Comparison of ENCODE assay signal across 21 cellular contexts in the genomic region with DNA sequence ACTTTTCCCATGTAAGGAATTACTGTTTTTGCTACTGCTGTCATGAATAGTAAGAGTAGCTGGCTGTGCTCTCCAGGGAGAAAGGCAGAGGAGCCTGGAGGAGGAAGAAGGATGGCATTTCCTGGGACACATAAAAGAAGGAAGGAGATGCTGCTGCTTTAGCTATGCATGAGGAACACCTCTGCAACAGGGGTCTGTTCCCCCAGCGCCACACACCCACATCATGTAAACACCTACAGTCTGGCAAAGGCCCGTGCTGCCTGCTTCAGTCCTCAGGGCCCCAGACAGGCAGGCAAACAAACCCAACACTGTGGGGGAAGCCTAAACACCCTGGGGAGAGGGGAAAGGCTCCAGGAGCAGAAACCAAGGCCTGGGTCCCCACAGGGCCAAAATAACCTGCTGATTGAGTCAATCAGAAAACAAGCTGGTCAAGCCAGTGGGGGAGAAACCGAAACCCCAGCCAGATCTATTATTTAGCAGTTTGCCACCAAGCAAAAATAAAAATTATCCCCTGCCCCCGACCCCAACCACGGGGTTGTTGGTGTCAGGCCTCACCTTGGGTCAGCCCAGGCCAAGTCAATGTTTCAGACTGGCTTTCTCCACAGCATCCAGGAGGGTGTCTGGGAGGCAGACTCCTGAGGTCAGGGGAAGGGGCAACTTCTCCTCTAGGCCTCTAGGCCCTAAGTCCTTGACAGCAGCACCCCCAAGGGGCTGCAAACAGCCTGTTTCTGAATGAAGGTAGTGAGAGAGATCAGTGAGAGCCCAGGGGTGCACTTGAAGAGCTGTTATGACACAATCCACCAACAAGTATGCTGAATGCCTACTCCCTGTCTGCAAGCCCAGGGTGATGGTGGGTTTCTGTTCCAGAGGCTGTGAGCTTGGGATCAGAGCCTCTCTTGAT. TPM values are rescaled to one million over a fixed set of nuclear protein-coding genes. Genes with fewer than 3 reads are reported as not detected.
DNase-seq lines count a peak whose midpoint lies in the region; FAIRE-seq and TF ChIP-seq lines count a peak whose summit lies in the region.
"Had no signal": no experiment of that assay in that cellular context is flagged by ENCODE, and none has a peak within 500 bp of the region (broad histone marks: within the 10 kb centered on the region; RNA-seq: fewer than 3 reads in every experiment).

No MANE protein-coding gene starts in this region.

- H3K4me3 Mint-ChIP-seq in H9, result no peak overlapping the region
- H3K4me3 Mint-ChIP-seq in activated CD4-positive, alpha-beta memory T cell treated with anti-CD3 and anti-CD28 coated beads, Interleukin-2, amount 10 ng/mL, durations not matched to agents 7 days and 5 days, result no peak overlapping the region
- H3K4me3 Mint-ChIP-seq in activated naive CD4-positive, alpha-beta T cell treated with anti-CD3 and anti-CD28 coated beads for 36 hours, result no peak overlapping the region
- no peak overlapping the region for H3K4me3 Mint-ChIP-seq in T-helper 2 cell treated with Interferon-gamma antibody and Interleukin-4, amounts not matched to agents 5 μg/mL and 100 μg/mL, for 36 hours
- H3K4me3 Mint-ChIP-seq: brain had no signal

- H3T11ph ChIP-seq in H9 (ENCODE audit: low read length), result no peak overlapping the region

- H3K27ac Mint-ChIP-seq in H9, result peak overlapping the region in 2 of 3 experiments; percentile 9 to 78; a peak in 1 of 7 replicates
- H3K27ac Mint-ChIP-seq in activated CD4-positive, alpha-beta memory T cell treated with anti-CD3 and anti-CD28 coated beads, Interleukin-2, amount 10 ng/mL, durations not matched to agents 7 days and 5 days, result no peak overlapping the region
- H3K27ac Mint-ChIP-seq in activated naive CD4-positive, alpha-beta T cell treated with anti-CD3 and anti-CD28 coated beads for 36 hours, result no peak overlapping the region
- H3K27ac Mint-ChIP-seq in T-helper 2 cell treated with Interferon-gamma antibody and Interleukin-4, amounts not matched to agents 5 μg/mL and 100 μg/mL, for 36 hours, result no peak overlapping the region

- no peaks in the 10 kb centered on the region for H3K36me3 ChIP-seq in WERI-Rb-1
- H3K36me3 ChIP-seq in neural cell (ENCODE audit: insufficient read depth, low read length), result no peaks in the 10 kb centered on the region
- H3K36me3 ChIP-seq in kidney (ENCODE audit: control insufficient read depth in 1 of 2, insufficient read depth in 2 of 2, low read length in 2 of 2), result no peaks in the 10 kb centered on the region

- no peaks in the 10 kb centered on the region for H3K23me2 ChIP-seq in H9 (ENCODE audit: insufficient read length, low read depth, low read length, poor library complexity, severe bottlenecking)

- H3K14ac ChIP-seq in H9 (ENCODE audit: insufficient read depth, low read length), result no peak overlapping the region

- DNase-seq in GM12864 (ENCODE audit: low read depth), result no peak
- no peak for DNase-seq in H9
- DNase-seq in WERI-Rb-1, result no peak
- no peak for DNase-seq in activated CD4-positive, alpha-beta memory T cell treated with anti-CD3 and anti-CD28 coated beads, Interleukin-2, amount 10 ng/mL, durations not matched to agents 7 days and 5 days
- no peak for DNase-seq in activated naive CD4-positive, alpha-beta T cell treated with anti-CD3 and anti-CD28 coated beads for 36 hours
- no peak for DNase-seq in T-helper 2 cell treated with Interferon-gamma antibody and Interleukin-4, amounts not matched to agents 5 μg/mL and 100 μg/mL, for 36 hours (ENCODE audit: low spot score)
- DNase-seq in kidney, result no peak
- DNase-seq: activated effector memory CD4-positive, alpha-beta T cell treated with Interleukin-2 at 50 U/mL for 16 hours; DMS53; effector CD8-positive, alpha-beta T cell; NCI-H1417; NCI-H524; retina; RPMI8226; stimulated activated CD4-positive, alpha-beta T cell treated with anti-CD3 and anti-CD28 coated beads, Interleukin-1b, Interleukin-23, amount 100 ng/mL, for 48 hours; stimulated activated CD8-positive, alpha-beta memory T cell treated with anti-CD3 and anti-CD28 coated beads, Interleukin-4, amount 100 ng/mL, for 48 hours had no signal

- no peak overlapping the region for H2AK5ac ChIP-seq in H9 (ENCODE audit: insufficient read length, low read length)

- H3K27me3 ChIP-seq in H9 (ENCODE audit: insufficient read depth, low read length) (no peaks in the 10 kb centered on the region), WERI-Rb-1 (ENCODE audit: insufficient read depth, low read depth, severe bottlenecking) (no peaks in the 10 kb centered on the region), neural cell (ENCODE audit: insufficient read depth, low read depth, low read length) (no peaks in the 10 kb centered on the region)

- no peak overlapping the region for H2BK15ac ChIP-seq in H9 (ENCODE audit: low read depth, low read length)

- no peaks in the 10 kb centered on the region for H3K9me3 ChIP-seq in H9 (ENCODE audit: control insufficient read depth, low read depth, low read length)
- H3K9me3 ChIP-seq in WERI-Rb-1 (ENCODE audit: severe bottlenecking), result no peaks in the 10 kb centered on the region
- H3K9me3 ChIP-seq in neural cell (ENCODE audit: low read length), result no peaks in the 10 kb centered on the region
- no peaks in the 10 kb centered on the region for H3K9me3 ChIP-seq in kidney (ENCODE audit: control insufficient read depth in 1 of 2, low read length in 2 of 2)

- no peak overlapping the region for H3K4me3 ChIP-seq in GM12864 (ENCODE audit: low read depth, low read length)
- no peak overlapping the region for H3K4me3 ChIP-seq in WERI-Rb-1 (ENCODE audit: low read depth, low read length)
- H3K4me3 ChIP-seq in neural cell (ENCODE audit: low read length), result peak overlapping the region; percentile 6
- H3K4me3 ChIP-seq in kidney (ENCODE audit: low read length in 2 of 2), result no peak overlapping the region

- intact Hi-C loops in activated naive CD4-positive, alpha-beta T cell treated with anti-CD3 and anti-CD28 coated beads for 36 hours (cut with micrococcal nuclease), result no loop called here
- intact Hi-C loops in kidney (cut with DNase I), result no loop called here

- no CpG with 5 or more reads among the region's 5 CpGs for WGBS in H9 (ENCODE audit: extremely low coverage, insufficient read length, low lambda C conversion rate)

- H4K5ac ChIP-seq in H9 (ENCODE audit: insufficient read length, low read depth, low read length), result no peak overlapping the region

- no peaks in the 10 kb centered on the region for H3K79me1 ChIP-seq in H9 (ENCODE audit: insufficient read depth, low read depth, low read length, poor library complexity, severe bottlenecking)

- no peak overlapping the region for H3K18ac ChIP-seq in H9 (ENCODE audit: insufficient read length, low read depth, low read length)

- H3K27ac ChIP-seq in H9 (ENCODE audit: insufficient read length, low read depth, low read length) (no peak overlapping the region), WERI-Rb-1 (no peak overlapping the region), neural cell (ENCODE audit: low read length) (peak overlapping the region; percentile 27), kidney (ENCODE audit: low read depth in 2 of 2, low read length in 2 of 2) (no peak overlapping the region)

- H3K4ac ChIP-seq in H9 (ENCODE audit: low read depth, low read length), result no peak overlapping the region

- no peak overlapping the region for H3K23ac ChIP-seq in H9 (ENCODE audit: insufficient read length, low read depth, low read length)

- no peaks in the 10 kb centered on the region for H3K9me2 ChIP-seq in neural cell (ENCODE audit: insufficient read depth, low read length)

- no peaks in the 10 kb centered on the region for H3F3A ChIP-seq in neural cell (ENCODE audit: insufficient read depth, low read length, poor library complexity, severe bottlenecking)

- H4K20me1 ChIP-seq in H9 (ENCODE audit: control insufficient read depth, insufficient read depth, insufficient read length) (no peaks in the 10 kb centered on the region), neural cell (ENCODE audit: insufficient read depth) (no peaks in the 10 kb centered on the region)

- no peaks in the 10 kb centered on the region for H3K9me3 Mint-ChIP-seq in H9
- no peaks in the 10 kb centered on the region for H3K9me3 Mint-ChIP-seq in activated CD4-positive, alpha-beta memory T cell treated with anti-CD3 and anti-CD28 coated beads, Interleukin-2, amount 10 ng/mL, durations not matched to agents 7 days and 5 days
- no peaks in the 10 kb centered on the region for H3K9me3 Mint-ChIP-seq in activated naive CD4-positive, alpha-beta T cell treated with anti-CD3 and anti-CD28 coated beads for 36 hours
- H3K9me3 Mint-ChIP-seq in T-helper 2 cell treated with Interferon-gamma antibody and Interleukin-4, amounts not matched to agents 5 μg/mL and 100 μg/mL, for 36 hours, result no peaks in the 10 kb centered on the region
- H3K9me3 Mint-ChIP-seq: brain had no signal

- POLR2A ChIA-PET in activated CD4-positive, alpha-beta memory T cell treated with anti-CD3 and anti-CD28 coated beads, Interleukin-2, amount 10 ng/mL, durations not matched to agents 7 days and 5 days (lab: Charles Lee), result interaction anchor here (1.5 kb wide), 1 partner anchor 9 kb away, joined by 3 read pairs; no protein-coding TSS in a partner anchor

- peaks cover 10% of the 10 kb centered on the region for H3K27me3 Mint-ChIP-seq in H9 (ENCODE audit: low read depth)
- H3K27me3 Mint-ChIP-seq in activated CD4-positive, alpha-beta memory T cell treated with anti-CD3 and anti-CD28 coated beads, Interleukin-2, amount 10 ng/mL, durations not matched to agents 7 days and 5 days, result peaks cover 21% of the 10 kb centered on the region
- peaks cover 12% of the 10 kb centered on the region for H3K27me3 Mint-ChIP-seq in activated naive CD4-positive, alpha-beta T cell treated with anti-CD3 and anti-CD28 coated beads for 36 hours (ENCODE audit: low read depth)
- H3K27me3 Mint-ChIP-seq in T-helper 2 cell treated with Interferon-gamma antibody and Interleukin-4, amounts not matched to agents 5 μg/mL and 100 μg/mL, for 36 hours (ENCODE audit: low read depth), result peaks cover 23% of the 10 kb centered on the region

- H3K36me3 Mint-ChIP-seq in H9 (ENCODE audit: insufficient read depth in 1 of 3, low read depth in 3 of 3), result no peaks in the 10 kb centered on the region
- no peaks in the 10 kb centered on the region for H3K36me3 Mint-ChIP-seq in activated CD4-positive, alpha-beta memory T cell treated with anti-CD3 and anti-CD28 coated beads, Interleukin-2, amount 10 ng/mL, durations not matched to agents 7 days and 5 days (ENCODE audit: low read depth)
- H3K36me3 Mint-ChIP-seq in activated naive CD4-positive, alpha-beta T cell treated with anti-CD3 and anti-CD28 coated beads for 36 hours (ENCODE audit: low read depth), result no peaks in the 10 kb centered on the region
- no peaks in the 10 kb centered on the region for H3K36me3 Mint-ChIP-seq in T-helper 2 cell treated with Interferon-gamma antibody and Interleukin-4, amounts not matched to agents 5 μg/mL and 100 μg/mL, for 36 hours (ENCODE audit: low read depth)
- H3K36me3 Mint-ChIP-seq: brain had no signal

- TF ChIP-seq CTCF in GM12864 (IDR thresholded peaks at IDR 0.05; ENCODE audit: low read depth, low read length, missing control alignments) (peak; percentile 26), H9 (conservative IDR thresholded peaks at IDR 0.05) (peak; percentile 48; the same call in 2 of the 3 replicates), WERI-Rb-1 (IDR thresholded peaks at IDR 0.05; ENCODE audit: low read depth, low read length) (peak; percentile 47), neural cell (IDR thresholded peaks at IDR 0.05; ENCODE audit: poor library complexity, severe bottlenecking) (no peak), kidney (IDR thresholded peaks at IDR 0.05; ENCODE audit: borderline replicate concordance, extremely low read depth, insufficient read depth) (no peak)

- peaks cover 10 to 13% of the 10 kb centered on the region in 2 experiments; a peak in 3 of 4 replicates for H3K4me1 Mint-ChIP-seq in H9
- peaks cover 6% of the 10 kb centered on the region for H3K4me1 Mint-ChIP-seq in activated CD4-positive, alpha-beta memory T cell treated with anti-CD3 and anti-CD28 coated beads, Interleukin-2, amount 10 ng/mL, durations not matched to agents 7 days and 5 days
- H3K4me1 Mint-ChIP-seq in activated naive CD4-positive, alpha-beta T cell treated with anti-CD3 and anti-CD28 coated beads for 36 hours (ENCODE audit: low read depth), result peaks cover 2% of the 10 kb centered on the region
- H3K4me1 Mint-ChIP-seq in T-helper 2 cell treated with Interferon-gamma antibody and Interleukin-4, amounts not matched to agents 5 μg/mL and 100 μg/mL, for 36 hours (ENCODE audit: low read depth), result peaks cover 2% of the 10 kb centered on the region

- H3K56ac ChIP-seq in H9 (ENCODE audit: insufficient read length, low read depth, low read length), result no peak overlapping the region

- H4K91ac ChIP-seq in H9 (ENCODE audit: insufficient read length, low read depth, low read length), result no peak overlapping the region

- H2BK12ac ChIP-seq in H9 (ENCODE audit: insufficient read length, low read depth, low read length), result no peak overlapping the region

- H2AFZ ChIP-seq in H9 (ENCODE audit: low read length) (no peak overlapping the region), neural cell (ENCODE audit: low read depth, low read length) (no peak overlapping the region)

- no peak for TF ChIP-seq RAD21 in neural cell (conservative IDR thresholded peaks at IDR 0.05)

- no peak overlapping the region for H2BK5ac ChIP-seq in H9 (ENCODE audit: insufficient read length, low read length)

- CTCF ChIA-PET in activated CD4-positive, alpha-beta memory T cell treated with anti-CD3 and anti-CD28 coated beads, Interleukin-2, amount 10 ng/mL, durations not matched to agents 7 days and 5 days (lab: Charles Lee), result interaction anchor here (1.3 to 1.7 kb wide), 4 partner anchors 26 to 39 kb away, joined by 3 to 5 read pairs (median 4); no protein-coding TSS in a partner anchor
- CTCF ChIA-PET in activated naive CD4-positive, alpha-beta T cell treated with anti-CD3 and anti-CD28 coated beads for 36 hours (lab: Charles Lee), result interaction anchor here (0.7 to 1.6 kb wide), 3 partner anchors 25 to 192 kb away, joined by 3 to 5 read pairs (median 3); no protein-coding TSS in a partner anchor

- TF ChIP-seq EP300 in neural cell (conservative IDR thresholded peaks at IDR 0.05; ENCODE audit: poor library complexity, severe bottlenecking), result no peak

- no peak for FAIRE-seq in kidney (lab: Jason Lieb, UNC)
- FAIRE-seq: frontal cortex had no signal

- H2BK20ac ChIP-seq in H9 (ENCODE audit: low read depth, low read length, poor library complexity, severe bottlenecking), result no peak overlapping the region

- H3K9ac ChIP-seq in H9 (ENCODE audit: extremely low read depth, insufficient read length, low read length) (no peak overlapping the region), neural cell (ENCODE audit: low read length) (no peak overlapping the region), kidney (ENCODE audit: low read length in 2 of 2) (no peak overlapping the region)

- H3K79me2 ChIP-seq in H9 (ENCODE audit: insufficient read depth, low read length) (no peaks in the 10 kb centered on the region), neural cell (replicated peaks; ENCODE audit: insufficient read depth, low read length) (no peaks in the 10 kb centered on the region)

- H3K4me2 ChIP-seq in H9 (ENCODE audit: insufficient read depth, insufficient read length, low read length) (no peak overlapping the region), neural cell (ENCODE audit: low read length) (no peak overlapping the region)

- no peak overlapping the region for H4K8ac ChIP-seq in H9 (replicated peaks; ENCODE audit: insufficient read length, low read depth, low read length)

- H3K4me1 ChIP-seq in H9 (ENCODE audit: insufficient read depth, low read length) (no peaks in the 10 kb centered on the region; the same call in 1 of the 2 replicates), kidney (ENCODE audit: control insufficient read depth in 1 of 2, insufficient read depth in 1 of 2, low read depth in 1 of 2, low read length in 2 of 2) (peaks cover 6 to 8% of the 10 kb centered on the region in 2 donors)

- H2BK120ac ChIP-seq in H9 (ENCODE audit: low read depth, low read length, poor library complexity, severe bottlenecking), result no peak overlapping the region

RNA-seq across cellular contexts. Expression of gene SCUBE3, which starts 34.6 kb away (rescaled TPM):
- total RNA-seq in H9 (2021), result 2.2 and 2.7 TPM in 2 replicates
- 7.3 and 9.1 TPM in 2 replicates for polyA plus RNA-seq in neural cell
- polyA minus RNA-seq in neural cell, result 9.7 and 12.4 TPM in 2 replicates
- not detected for total RNA-seq in activated CD4-positive, alpha-beta memory T cell treated with anti-CD3 and anti-CD28 coated beads, Interleukin-2, amount 10 ng/mL, durations not matched to agents 7 days and 5 days
- not detected for total RNA-seq in activated naive CD4-positive, alpha-beta T cell treated with anti-CD3 and anti-CD28 coated beads for 36 hours
- total RNA-seq in kidney, result 4.5 TPM
- 2.5 TPM for polyA plus RNA-seq in kidney (ENCODE audit: insufficient read depth, low read depth, low replicate concordance)
- total RNA-seq: T-helper 1 cell treated with Interleukin-12 subunit alpha and Interleukin-12 subunit beta and Interleukin-4 antibody, amounts not matched to agents 30 ng/mL and 1 ng/mL, for 36 hours had no signal

RNA-seq across cellular contexts. Expression of gene TCP11, which starts 38.0 kb away (rescaled TPM):
- total RNA-seq in H9 (2021) (not detected in 2 replicates), kidney (0.50 TPM)
- polyA plus RNA-seq in neural cell (0.92 TPM in 1 of 2 replicates, not detected in the other), kidney (ENCODE audit: insufficient read depth, low read depth, low replicate concordance) (0.41 TPM)
- 0.49 TPM in 1 of 2 replicates, not detected in the other for polyA minus RNA-seq in neural cell
- total RNA-seq in activated CD4-positive, alpha-beta memory T cell treated with anti-CD3 and anti-CD28 coated beads, Interleukin-2, amount 10 ng/mL, durations not matched to agents 7 days and 5 days, result not detected
- not detected for total RNA-seq in activated naive CD4-positive, alpha-beta T cell treated with anti-CD3 and anti-CD28 coated beads for 36 hours
- total RNA-seq: T-helper 1 cell treated with Interleukin-12 subunit alpha and Interleukin-12 subunit beta and Interleukin-4 antibody, amounts not matched to agents 30 ng/mL and 1 ng/mL, for 36 hours; ureter had no signal

Comparison
In these comparisons a context has a peak if more than half of its experiments do, and no peak if none do; other contexts are left out.
1. CTCF ChIP-seq: peak in GM12864 (single experiment), H9 (single experiment) and WERI-Rb-1 (single experiment); none in neural cell (single experiment) and kidney (single experiment).
2. H3K27ac Mint-ChIP-seq: peak in H9 (2 of 3); none in activated CD4-positive, alpha-beta memory T cell treated with anti-CD3 and anti-CD28 coated beads, Interleukin-2, amount 10 ng/mL, durations not matched to agents 7 days and 5 days (single experiment), activated naive CD4-positive, alpha-beta T cell treated with anti-CD3 and anti-CD28 coated beads for 36 hours (single experiment) and T-helper 2 cell treated with Interferon-gamma antibody and Interleukin-4, amounts not matched to agents 5 μg/mL and 100 μg/mL, for 36 hours (single experiment).